Comparison of ENCODE assay signal across 8 cellular contexts in the genomic region with DNA sequence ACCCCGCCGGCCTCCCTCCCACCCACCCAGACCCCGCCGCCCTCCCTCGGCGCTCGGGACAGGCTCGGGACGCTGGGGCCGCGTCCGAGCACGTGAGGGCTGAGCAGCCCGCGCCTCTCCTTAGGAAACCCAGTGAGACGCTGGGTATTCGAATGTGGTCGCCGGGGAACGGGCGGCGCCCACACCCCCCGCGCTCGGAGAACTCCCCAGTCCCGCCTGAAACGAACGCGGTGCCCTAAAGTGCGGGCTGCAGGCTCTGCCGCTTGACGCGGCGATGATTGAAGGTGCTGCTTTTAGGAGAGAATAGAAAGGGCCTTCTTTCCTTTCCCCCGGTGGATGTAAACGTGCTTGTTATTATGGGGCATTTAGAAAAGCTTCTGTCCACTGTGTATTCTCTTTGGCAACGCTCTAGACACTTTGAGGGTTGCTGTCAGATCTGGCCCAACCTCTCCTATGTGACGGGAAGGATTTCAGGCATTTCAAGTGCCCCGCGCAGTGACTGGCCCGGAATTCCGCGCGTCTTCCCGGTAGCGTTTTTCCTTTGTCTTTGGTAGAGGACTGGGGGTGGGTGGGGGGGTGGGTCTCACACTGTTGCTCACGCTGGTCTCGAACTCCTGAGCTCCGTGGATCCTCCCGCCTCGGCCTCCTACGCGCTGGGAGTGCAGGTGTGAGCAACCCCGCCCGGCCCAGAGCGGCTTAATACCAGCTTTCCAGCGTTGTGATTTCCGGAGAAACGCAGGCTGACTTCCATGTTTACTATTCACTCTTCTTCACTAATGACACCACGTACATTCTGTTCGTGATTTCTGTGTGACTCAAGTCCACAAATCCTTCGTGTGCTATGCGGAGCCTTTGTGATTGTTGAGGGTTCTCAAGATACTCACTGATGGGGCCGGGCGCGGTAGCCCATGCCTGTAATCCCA. TPM values are rescaled to one million over a fixed set of nuclear protein-coding genes. Genes with fewer than 3 reads are reported as not detected.
A peak's percentile ranks its signal among the peaks of the same experiment; 100 is the strongest.
DNase-seq lines count a peak whose midpoint lies in the region; ATAC-seq and TF ChIP-seq lines count a peak whose summit lies in the region.

No MANE protein-coding gene starts in this region.

- H3K27ac ChIP-seq in KOPT-K1 (ENCODE audit: low read depth, low read length, poor library complexity, severe bottlenecking) (peak overlapping the region; percentile 64), WERI-Rb-1 (peak overlapping the region; percentile 97), coronary artery (peak overlapping the region; percentile 61 to 95), lower lobe of right lung (peak overlapping the region; percentile 87)

- H3K27me3 ChIP-seq in WERI-Rb-1 (ENCODE audit: insufficient read depth, low read depth, severe bottlenecking) (no peaks in the 10 kb centered on the region), lower lobe of right lung (ENCODE audit: low read depth) (no peaks in the 10 kb centered on the region)

- peak; percentile 42 for DNase-seq in ACHN
- peak; percentile 79 for DNase-seq in WERI-Rb-1
- no peak for DNase-seq in coronary artery (ENCODE audit: low spot score)
- DNase-seq in lower lobe of right lung, result peak; percentile 68
- peak; percentile 53 for DNase-seq in stimulated activated naive CD8-positive, alpha-beta T cell treated with anti-CD3 and anti-CD28 coated beads, Interleukin-15, Interleukin-2, amounts not matched to agents 100 U/mL and 50 U/mL, for 24 hours
- no peak for DNase-seq in NCI-H187 (lab: John Stamatoyannopoulos, UW)

- H3K9me3 ChIP-seq in KOPT-K1 (ENCODE audit: insufficient read depth, low read length, poor library complexity, severe bottlenecking), result no peaks in the 10 kb centered on the region
- H3K9me3 ChIP-seq in WERI-Rb-1 (ENCODE audit: severe bottlenecking), result no peaks in the 10 kb centered on the region
- H3K9me3 ChIP-seq in lower lobe of right lung, result no peaks in the 10 kb centered on the region

- H3K36me3 ChIP-seq in KOPT-K1 (ENCODE audit: insufficient read depth, low read length), result no peaks in the 10 kb centered on the region
- no peaks in the 10 kb centered on the region for H3K36me3 ChIP-seq in WERI-Rb-1
- H3K36me3 ChIP-seq in lower lobe of right lung, result no peaks in the 10 kb centered on the region

- ATAC-seq in GM18498 (IDR thresholded peaks at IDR 0.05; ENCODE audit: unreplicated experiment) (peak; percentile 10), lower lobe of right lung (peak; percentile 48 to 49)
- peak; percentile 6 for ATAC-seq in stimulated activated naive CD8-positive, alpha-beta T cell treated with anti-CD3 and anti-CD28 coated beads, Interleukin-15, Interleukin-2, amounts not matched to agents 100 U/mL and 50 U/mL, for 24 hours

- H3K4me3 ChIP-seq in WERI-Rb-1 (ENCODE audit: low read depth, low read length) (peak overlapping the region; percentile 81), coronary artery (peak overlapping the region; percentile 89), lower lobe of right lung (peak overlapping the region; percentile 75)

- peaks cover 29% of the 10 kb centered on the region for H3K4me1 ChIP-seq in lower lobe of right lung

- TF ChIP-seq CTCF in WERI-Rb-1 (IDR thresholded peaks at IDR 0.05; ENCODE audit: low read depth, low read length) (no peak), coronary artery (IDR thresholded peaks at IDR 0.05) (no peak), lower lobe of right lung (IDR thresholded peaks at IDR 0.05) (no peak)

- in situ Hi-C loops in ACHN (cut with HindIII; ENCODE audit: low pct_ligation_motif_present, low pct_unique_long_range_greater_than_20kb, low sequenced_read_pairs), result no loop called here

- intact Hi-C loops in lower lobe of right lung (cut with DNase I), result no loop called here

RNA-seq across cellular contexts. Expression of a gene that starts 21.8 kb away (rescaled TPM):
- total RNA-seq in lower lobe of right lung, result 60.1 TPM

RNA-seq across cellular contexts. Expression of a gene that starts 39.2 kb away (rescaled TPM):
- 54.9 TPM for total RNA-seq in lower lobe of right lung

RNA-seq across cellular contexts. Expression of a gene that starts 47.2 kb away (rescaled TPM):
- total RNA-seq in lower lobe of right lung, result 132 TPM

Comparison
In these comparisons a context has a peak if more than half of its experiments do, and no peak if none do; other contexts are left out.
1. DNase-seq: peak in ACHN (single experiment), WERI-Rb-1 (single experiment), lower lobe of right lung (single experiment) and stimulated activated naive CD8-positive, alpha-beta T cell treated with anti-CD3 and anti-CD28 coated beads, Interleukin-15, Interleukin-2, amounts not matched to agents 100 U/mL and 50 U/mL, for 24 hours (single experiment); none in coronary artery (single experiment) and NCI-H187 (0 of 2).
2. Peak in every context shown above with its lines, with median percentiles within 50 percentile points of each other: ATAC-seq, H3K27ac ChIP-seq and H3K4me3 ChIP-seq.